ENCODE assay signal across 11 cellular contexts in the genomic region with DNA sequence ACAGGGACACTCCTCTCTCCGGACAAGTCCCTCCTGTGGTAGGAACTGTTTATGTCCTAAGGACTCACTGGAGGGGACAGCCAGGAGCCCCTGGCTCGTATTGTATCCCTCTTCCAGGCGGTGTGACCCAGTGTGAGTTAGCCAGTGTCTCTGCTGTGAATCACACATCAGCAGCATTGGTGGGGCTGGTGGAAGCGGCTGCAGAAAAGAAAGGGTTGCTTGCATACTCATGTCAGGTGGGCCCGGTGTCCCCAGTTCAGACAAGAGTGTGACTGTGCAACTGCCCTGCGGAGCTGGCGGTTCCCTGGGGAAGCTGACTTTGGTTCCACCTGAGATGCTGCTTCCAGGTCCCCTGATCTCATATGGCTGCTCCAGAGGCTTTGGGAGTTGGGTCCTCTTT.
DNase-seq lines count a peak whose midpoint lies in the region; ATAC-seq, FAIRE-seq and TF ChIP-seq lines count a peak whose summit lies in the region.
"Had no signal": no experiment of that assay in that cellular context is flagged by ENCODE, and none has a peak within 500 bp of the region (broad histone marks: within the 10 kb centered on the region; RNA-seq: fewer than 3 reads in every experiment).

No MANE protein-coding gene starts in this region.

- H3K4me1 ChIP-seq in left lung (peaks cover 61 to 100% of the 10 kb centered on the region in 2 donors), small intestine (ENCODE audit: control insufficient read depth in 2 of 2, insufficient read depth in 1 of 2, low read depth in 1 of 2, low read length in 1 of 2) (peaks cover 30 to 42% of the 10 kb centered on the region in 2 donors), BE2C (peaks cover 19% of the 10 kb centered on the region)

- WGBS in small intestine, 3 donors, result 92 to 95% (median 94%) methylated on average over 7 of the region's 7 CpGs

- no peak for DNase-seq in CD4-positive, alpha-beta T cell
- DNase-seq in left lung (no peak), small intestine (no peak), BE2C (no peak)
- DNase-seq: activated CD4-positive, alpha-beta T cell treated with anti-CD3 and anti-CD28 coated beads, Interleukin-2, amount 10 ng/mL, durations not matched to agents 24 days and 14 days; stimulated activated CD4-positive, alpha-beta T cell treated with anti-CD3 and anti-CD28 coated beads, Interleukin-15, amount 100 ng/mL, for 24 hours; stimulated activated naive CD4-positive, alpha-beta T cell treated with Interleukin-2 at 50 U/mL for 16 hours had no signal

- peaks cover 80% of the 10 kb centered on the region for H3K4me1 Mint-ChIP-seq in CD4-positive, alpha-beta T cell (ENCODE audit: low read depth)
- peaks cover 27% of the 10 kb centered on the region for H3K4me1 Mint-ChIP-seq in activated T-helper 17 cell treated with anti-CD3 and anti-CD28 coated beads, Interleukin-2, amount 50 U/mL, for 72 hours

- CTCF ChIA-PET in CD4-positive, alpha-beta T cell (lab: Charles Lee), result no interaction called here

- no peaks in the 10 kb centered on the region for H3K27me3 Mint-ChIP-seq in CD4-positive, alpha-beta T cell
- H3K27me3 Mint-ChIP-seq in activated T-helper 17 cell treated with anti-CD3 and anti-CD28 coated beads, Interleukin-2, amount 50 U/mL, for 72 hours, result no peaks in the 10 kb centered on the region
- H3K27me3 Mint-ChIP-seq: activated CD4-positive, alpha-beta T cell treated with anti-CD3 and anti-CD28 coated beads, Interleukin-2, amount 10 ng/mL, durations not matched to agents 24 days and 14 days had no signal

- no peaks in the 10 kb centered on the region for H3K9me3 Mint-ChIP-seq in CD4-positive, alpha-beta T cell
- H3K9me3 Mint-ChIP-seq in activated T-helper 17 cell treated with anti-CD3 and anti-CD28 coated beads, Interleukin-2, amount 50 U/mL, for 72 hours, result no peaks in the 10 kb centered on the region
- H3K9me3 Mint-ChIP-seq: activated CD4-positive, alpha-beta T cell treated with anti-CD3 and anti-CD28 coated beads, Interleukin-2, amount 10 ng/mL, durations not matched to agents 24 days and 14 days had no signal

- no peak overlapping the region for H3K27ac ChIP-seq in CD4-positive, alpha-beta T cell (ENCODE audit: low read depth, low read length)
- peak overlapping the region; percentile 75 to 84 for H3K27ac ChIP-seq in left lung
- H3K27ac ChIP-seq in small intestine (ENCODE audit: low read depth in 1 of 2, low read length in 1 of 2), result peak overlapping the region; percentile 57 to 97

- intact Hi-C loops in CD4-positive, alpha-beta T cell (cut with DNase I, micrococcal nuclease), result no loop called here
- intact Hi-C loops in left lung (cut with DNase I), result no loop called here

- no peak for ATAC-seq in CD4-positive, alpha-beta T cell (ENCODE audit: poor library complexity)
- no peak for ATAC-seq in activated T-helper 17 cell treated with anti-CD3 and anti-CD28 coated beads, Interleukin-2, amount 50 U/mL, for 72 hours (replicated peaks)
- ATAC-seq in left lung (no peak), HG03439 (IDR thresholded peaks at IDR 0.05; ENCODE audit: unreplicated experiment) (no peak), HG03045 (IDR thresholded peaks at IDR 0.05; ENCODE audit: unreplicated experiment) (no peak), GM21390 (IDR thresholded peaks at IDR 0.05; ENCODE audit: unreplicated experiment) (no peak)

- H3K27me3 ChIP-seq in CD4-positive, alpha-beta T cell (ENCODE audit: control insufficient read depth, insufficient read depth, low read length), result no peaks in the 10 kb centered on the region
- H3K27me3 ChIP-seq in left lung, result no peaks in the 10 kb centered on the region
- no peaks in the 10 kb centered on the region for H3K27me3 ChIP-seq in small intestine (ENCODE audit: control insufficient read depth in 2 of 2, insufficient read depth in 2 of 2, low read length in 2 of 2)
- peaks cover under 1% of the 10 kb centered on the region; the same call in 1 of the 2 replicates for H3K27me3 ChIP-seq in BE2C

- H3K27ac Mint-ChIP-seq in CD4-positive, alpha-beta T cell, result peak overlapping the region; percentile 79
- H3K27ac Mint-ChIP-seq in activated T-helper 17 cell treated with anti-CD3 and anti-CD28 coated beads, Interleukin-2, amount 50 U/mL, for 72 hours, result no peak overlapping the region

- H3K36me3 Mint-ChIP-seq in CD4-positive, alpha-beta T cell (ENCODE audit: low read depth), result no peaks in the 10 kb centered on the region
- H3K36me3 Mint-ChIP-seq in activated T-helper 17 cell treated with anti-CD3 and anti-CD28 coated beads, Interleukin-2, amount 50 U/mL, for 72 hours (ENCODE audit: low read depth), result no peaks in the 10 kb centered on the region

- no peaks in the 10 kb centered on the region for H3K9me3 ChIP-seq in CD4-positive, alpha-beta T cell (ENCODE audit: control insufficient read depth, low read length)
- H3K9me3 ChIP-seq in left lung, result no peaks in the 10 kb centered on the region
- no peaks in the 10 kb centered on the region for H3K9me3 ChIP-seq in small intestine (ENCODE audit: control insufficient read depth, low read depth)
- H3K9me3 ChIP-seq in BE2C, result no peaks in the 10 kb centered on the region

- peaks cover 0 to 22% of the 10 kb centered on the region in 2 donors for H3K36me3 ChIP-seq in left lung
- H3K36me3 ChIP-seq in small intestine (ENCODE audit: control insufficient read depth in 2 of 2, insufficient read depth in 2 of 2, low read length in 2 of 2), result no peaks in the 10 kb centered on the region
- no peaks in the 10 kb centered on the region for H3K36me3 ChIP-seq in BE2C

- POLR2A ChIA-PET in CD4-positive, alpha-beta T cell (lab: Charles Lee), result interaction anchor here (0.9 to 6.3 kb wide), 4 partner anchors 11 to 50 kb away, joined by 3 to 53 read pairs (median 35); no protein-coding TSS in a partner anchor

- H3K4me3 ChIP-seq in left lung, result no peak overlapping the region
- H3K4me3 ChIP-seq in small intestine (ENCODE audit: low read depth in 1 of 2, low read length in 2 of 2), result no peak overlapping the region
- no peak overlapping the region for H3K4me3 ChIP-seq in BE2C (ENCODE audit: low read depth, low read length)

- H3K4me3 Mint-ChIP-seq in CD4-positive, alpha-beta T cell, result no peak overlapping the region
- H3K4me3 Mint-ChIP-seq in activated T-helper 17 cell treated with anti-CD3 and anti-CD28 coated beads, Interleukin-2, amount 50 U/mL, for 72 hours, result peak overlapping the region; percentile 70

- no peak for TF ChIP-seq CTCF in CD4-positive, alpha-beta T cell (IDR thresholded peaks at IDR 0.05)
- TF ChIP-seq CTCF in left lung (IDR thresholded peaks at IDR 0.05) (no peak), BE2C (IDR thresholded peaks at IDR 0.05; ENCODE audit: low read depth, low read length) (no peak)

- FAIRE-seq in small intestine (lab: Jason Lieb, UNC), result no peak
